Comparison of ENCODE assay signal across 8 cellular contexts in the genomic region with DNA sequence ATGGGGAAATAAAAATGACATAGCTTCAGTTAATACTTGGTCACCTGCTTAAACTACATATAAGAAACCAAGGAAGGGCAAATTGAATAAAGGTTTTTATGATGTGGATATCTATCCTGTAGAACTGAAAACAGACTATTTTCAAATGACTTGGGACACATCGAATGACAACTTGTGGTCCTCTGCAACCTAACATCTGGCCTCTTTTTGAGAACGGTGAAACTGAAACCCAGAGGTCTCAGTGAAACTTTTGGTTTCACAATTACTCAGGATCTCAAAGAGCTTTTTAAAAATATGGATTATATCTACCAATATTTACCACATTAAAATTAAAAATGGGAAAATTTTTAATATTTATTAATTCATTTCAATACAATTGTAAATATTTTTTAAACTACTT.
A peak's percentile ranks its signal among the peaks of the same experiment; 100 is the strongest.
DNase-seq lines count a peak whose midpoint lies in the region; ATAC-seq, FAIRE-seq and TF ChIP-seq lines count a peak whose summit lies in the region.

No MANE protein-coding gene starts in this region.

- no peaks in the 10 kb centered on the region for H3K9me3 ChIP-seq in KOPT-K1 (ENCODE audit: insufficient read depth, low read length, poor library complexity, severe bottlenecking)

- intact Hi-C loops in left colon (cut with DNase I, micrococcal nuclease) = no loop called here

- H3K27ac ChIP-seq in KOPT-K1 (ENCODE audit: low read depth, low read length, poor library complexity, severe bottlenecking) = peak overlapping the region; percentile 29

- H3K36me3 ChIP-seq in KOPT-K1 (ENCODE audit: insufficient read depth, low read length) = no peaks in the 10 kb centered on the region

- DNase-seq in GM18507 (ENCODE audit: extremely low spot score, insufficient read length, low read depth) (peak; percentile 40), left colon (no peak), NCI-H1436 treated with DMSO at 0.1 percent for 48 hours (lab: John Stamatoyannopoulos, UW) (no peak), NCI-H1930 (lab: John Stamatoyannopoulos, UW) (no peak), DMS79 (lab: John Stamatoyannopoulos, UW) (no peak)

- ATAC-seq in GM21529 (IDR thresholded peaks at IDR 0.05; ENCODE audit: unreplicated experiment) = peak; percentile 86
- peak; percentile 31 for ATAC-seq in left colon
- ATAC-seq in SK-N-SH treated with all-trans-retinoic acid at 6 μM for 48 hours = no peak

- peak; percentile 94 for FAIRE-seq in GM18507 (lab: Jason Lieb, UNC)

TF ChIP-seq in SK-N-SH treated with all-trans-retinoic acid at 6 μM for 48 hours, 23 proteins besides CTCF, POLR2A, EP300 and RAD21:
- no peak for TF ChIP-seq TOX (CRISPR knock-in tag; IDR thresholded peaks at IDR 0.05; ENCODE audit: borderline replicate concordance)
- TF ChIP-seq ESRRG (CRISPR knock-in tag; IDR thresholded peaks at IDR 0.05) = no peak
- TF ChIP-seq ISL1 (CRISPR knock-in tag; IDR thresholded peaks at IDR 0.05) = no peak
- no peak for TF ChIP-seq BACH2 (CRISPR knock-in tag; IDR thresholded peaks at IDR 0.05; ENCODE audit: borderline replicate concordance)
- no peak for TF ChIP-seq SNAI2 (CRISPR knock-in tag; IDR thresholded peaks at IDR 0.05)
- TF ChIP-seq PPARA (CRISPR knock-in tag; IDR thresholded peaks at IDR 0.05; ENCODE audit: borderline replicate concordance) = no peak
- TF ChIP-seq, protein P1, sequence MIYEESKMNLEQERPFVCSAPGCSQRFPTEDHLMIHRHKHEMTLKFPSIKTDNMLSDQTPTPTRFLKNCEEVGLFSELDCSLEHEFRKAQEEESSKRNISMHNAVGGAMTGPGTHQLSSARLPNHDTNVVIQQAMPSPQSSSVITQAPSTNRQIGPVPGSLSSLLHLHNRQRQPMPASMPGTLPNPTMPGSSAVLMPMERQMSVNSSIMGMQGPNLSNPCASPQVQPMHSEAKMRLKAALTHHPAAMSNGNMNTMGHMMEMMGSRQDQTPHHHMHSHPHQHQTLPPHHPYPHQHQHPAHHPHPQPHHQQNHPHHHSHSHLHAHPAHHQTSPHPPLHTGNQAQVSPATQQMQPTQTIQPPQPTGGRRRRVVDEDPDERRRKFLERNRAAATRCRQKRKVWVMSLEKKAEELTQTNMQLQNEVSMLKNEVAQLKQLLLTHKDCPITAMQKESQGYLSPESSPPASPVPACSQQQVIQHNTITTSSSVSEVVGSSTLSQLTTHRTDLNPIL (CRISPR knock-in tag; IDR thresholded peaks at IDR 0.05; ENCODE audit: low read depth) = no peak
- TF ChIP-seq, protein P2, sequence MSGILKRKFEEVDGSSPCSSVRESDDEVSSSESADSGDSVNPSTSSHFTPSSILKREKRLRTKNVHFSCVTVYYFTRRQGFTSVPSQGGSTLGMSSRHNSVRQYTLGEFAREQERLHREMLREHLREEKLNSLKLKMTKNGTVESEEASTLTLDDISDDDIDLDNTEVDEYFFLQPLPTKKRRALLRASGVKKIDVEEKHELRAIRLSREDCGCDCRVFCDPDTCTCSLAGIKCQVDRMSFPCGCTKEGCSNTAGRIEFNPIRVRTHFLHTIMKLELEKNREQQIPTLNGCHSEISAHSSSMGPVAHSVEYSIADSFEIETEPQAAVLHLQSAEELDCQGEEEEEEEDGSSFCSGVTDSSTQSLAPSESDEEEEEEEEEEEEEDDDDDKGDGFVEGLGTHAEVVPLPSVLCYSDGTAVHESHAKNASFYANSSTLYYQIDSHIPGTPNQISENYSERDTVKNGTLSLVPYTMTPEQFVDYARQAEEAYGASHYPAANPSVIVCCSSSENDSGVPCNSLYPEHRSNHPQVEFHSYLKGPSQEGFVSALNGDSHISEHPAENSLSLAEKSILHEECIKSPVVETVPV (CRISPR knock-in tag; IDR thresholded peaks at IDR 0.05) = no peak
- TF ChIP-seq ZNF565 (CRISPR knock-in tag; conservative IDR thresholded peaks at IDR 0.05; ENCODE audit: low read depth) = no peak
- no peak for TF ChIP-seq ARNTL (CRISPR knock-in tag; IDR thresholded peaks at IDR 0.05; ENCODE audit: borderline replicate concordance, low read depth)
- TF ChIP-seq GLIS3 (CRISPR knock-in tag; IDR thresholded peaks at IDR 0.05) = no peak
- no peak for TF ChIP-seq TCF4 (CRISPR knock-in tag; IDR thresholded peaks at IDR 0.05; ENCODE audit: borderline replicate concordance)
